Comparison of ENCODE assay signal across 8 cellular contexts in genomic region chr16:22191966-22192260, GRCh38. TPM values are rescaled to one million over a fixed set of nuclear protein-coding genes. Genes with fewer than 3 reads are reported as not detected.
DNase-seq lines count a peak whose midpoint lies in the region; ATAC-seq lines count a peak whose summit lies in the region.

No MANE protein-coding gene starts in this region.

- H3K4me1 Mint-ChIP-seq in CD4-positive, CD25-positive, alpha-beta regulatory T cell, result peaks cover 29 to 84% (median 46%) of the 10 kb centered on the region in 4 donors

- H3K4me3 ChIP-seq in CD4-positive, CD25-positive, alpha-beta regulatory T cell (ENCODE audit: low read depth, low read length), result peak overlapping the region; percentile 95
- H3K4me3 ChIP-seq in MG63 (peak overlapping the region; percentile 60), iPS-11a (ENCODE audit: low read depth, low read length) (peak overlapping the region; percentile 53)

- peaks cover 0 to 9% (median 2%) of the 10 kb centered on the region in 7 donors for H3K9me3 Mint-ChIP-seq in CD4-positive, CD25-positive, alpha-beta regulatory T cell

- no peak for ATAC-seq in CD4-positive, CD25-positive, alpha-beta regulatory T cell (ENCODE audit: low read depth in 2 of 2)
- ATAC-seq in GM21619 (IDR thresholded peaks at IDR 0.05; ENCODE audit: unreplicated experiment), result no peak

- H3K27me3 ChIP-seq in CD4-positive, CD25-positive, alpha-beta regulatory T cell (ENCODE audit: control insufficient read depth, insufficient read depth, low read length), result no peaks in the 10 kb centered on the region
- H3K27me3 ChIP-seq in MG63, result no peaks in the 10 kb centered on the region

- H3K36me3 Mint-ChIP-seq in CD4-positive, CD25-positive, alpha-beta regulatory T cell, result no peaks in the 10 kb centered on the region

- H3K4me3 Mint-ChIP-seq in CD4-positive, CD25-positive, alpha-beta regulatory T cell, result peak overlapping the region; percentile 89 to 97 (median 94)

- H3K4me1 ChIP-seq in CD4-positive, CD25-positive, alpha-beta regulatory T cell (ENCODE audit: control insufficient read depth, insufficient read depth, low read length, poor library complexity, severe bottlenecking), result peaks cover 58% of the 10 kb centered on the region

- H3K27ac Mint-ChIP-seq in CD4-positive, CD25-positive, alpha-beta regulatory T cell, result peak overlapping the region; percentile 100

- peak overlapping the region; percentile 100 for H3K27ac ChIP-seq in CD4-positive, CD25-positive, alpha-beta regulatory T cell (ENCODE audit: insufficient read depth, low read length, poor library complexity, severe bottlenecking)

- no peaks in the 10 kb centered on the region for H3K36me3 ChIP-seq in CD4-positive, CD25-positive, alpha-beta regulatory T cell (ENCODE audit: control insufficient read depth, insufficient read depth, low read length)
- H3K36me3 ChIP-seq in MG63, result no peaks in the 10 kb centered on the region

- H3K9me3 ChIP-seq in CD4-positive, CD25-positive, alpha-beta regulatory T cell (ENCODE audit: control insufficient read depth in 2 of 2, low read length in 2 of 2), result no peaks in the 10 kb centered on the region
- H3K9me3 ChIP-seq in MG63, result no peaks in the 10 kb centered on the region

- peak in 2 of 3 donors; percentile 30 to 65 for DNase-seq in CD4-positive, CD25-positive, alpha-beta regulatory T cell
- DNase-seq in MG63, result no peak
- DNase-seq in activated effector memory CD4-positive, alpha-beta T cell treated with anti-CD3 and anti-CD28 coated beads, Interleukin-2, amount 50 U/mL, for 16 hours, result peak; percentile 75
- DNase-seq in stimulated activated CD4-positive, alpha-beta T cell treated with anti-CD3 and anti-CD28 coated beads, Interleukin-2, amount 100 ng/mL, for 24 hours, result peak; percentile 29 to 51
- no peak for DNase-seq in NCI-H345 treated with DMSO at 0.1 percent for 48 hours (lab: John Stamatoyannopoulos, UW; ENCODE audit: unreplicated experiment)
- no peak for DNase-seq in AML-193 (lab: John Stamatoyannopoulos, UW)

- peaks cover 13% of the 10 kb centered on the region for H3K27me3 Mint-ChIP-seq in CD4-positive, CD25-positive, alpha-beta regulatory T cell

RNA-seq across cellular contexts. Expression of gene EEF2K, which starts 14.2 kb away (rescaled TPM):
- 20.1 TPM for total RNA-seq in CD4-positive, CD25-positive, alpha-beta regulatory T cell
- 1 to 10 TPM; 2.7 to 4.0 (median 3.2) TPM for polyA plus RNA-seq in CD4-positive, CD25-positive, alpha-beta regulatory T cell
- total RNA-seq in MG63 (2014; rRNA removed; shearing (Covaris generic); ENCODE audit: low replicate concordance), result 11.5 and 27.1 TPM in 2 replicates

RNA-seq across cellular contexts. Expression of gene SDR42E2, which starts 29.6 kb away (rescaled TPM):
- 3.5 TPM for total RNA-seq in CD4-positive, CD25-positive, alpha-beta regulatory T cell
- polyA plus RNA-seq in CD4-positive, CD25-positive, alpha-beta regulatory T cell, result 1 to 10 TPM in 1 of 4 donors, under 1 TPM in 3; 0.60 to 1.3 (median 0.73) TPM
- not detected in 2 replicates for total RNA-seq in MG63 (2014; rRNA removed; shearing (Covaris generic); ENCODE audit: low replicate concordance)

Comparison
In these comparisons a context has a peak if more than half of its experiments do, and no peak if none do; other contexts are left out.
1. DNase-seq: peak in CD4-positive, CD25-positive, alpha-beta regulatory T cell (2 of 3), activated effector memory CD4-positive, alpha-beta T cell treated with anti-CD3 and anti-CD28 coated beads, Interleukin-2, amount 50 U/mL, for 16 hours (single experiment) and stimulated activated CD4-positive, alpha-beta T cell treated with anti-CD3 and anti-CD28 coated beads, Interleukin-2, amount 100 ng/mL, for 24 hours (2 of 2); none in MG63 (single experiment), NCI-H345 treated with DMSO at 0.1 percent for 48 hours (single experiment) and AML-193 (0 of 2).
2. Peak in every context shown above with its lines, with median percentiles within 50 percentile points of each other: H3K4me3 ChIP-seq.